In the genomic region with DNA sequence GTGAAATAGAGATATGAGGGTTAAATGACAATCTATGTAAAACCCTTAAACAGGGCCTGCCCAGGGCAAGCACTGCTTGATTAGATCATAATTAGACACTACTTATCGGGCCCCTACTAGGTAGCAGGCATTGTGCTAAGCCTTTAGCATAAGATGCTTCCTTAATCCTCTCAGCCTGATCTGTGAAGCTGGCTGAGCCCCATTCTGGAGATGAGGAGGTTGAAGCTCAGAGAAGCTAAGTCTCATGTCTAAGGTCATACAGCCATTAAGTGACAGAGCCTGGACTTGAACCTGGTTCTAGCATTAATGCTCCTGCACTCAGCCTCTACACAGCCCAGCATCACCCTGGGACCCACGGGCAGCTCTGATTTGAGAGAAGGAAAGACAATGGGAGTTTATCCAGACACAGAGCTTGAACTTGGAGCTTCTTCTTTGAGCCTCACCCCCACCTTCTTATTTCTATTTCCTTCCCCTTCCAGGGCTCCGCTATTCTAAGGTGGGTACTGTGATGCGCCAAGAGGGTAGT, we compare ENCODE assay signal across 18 cellular contexts. TPM values are rescaled to one million over a fixed set of nuclear protein-coding genes. Genes with fewer than 3 reads are reported as not detected.
DNase-seq lines count a peak whose midpoint lies in the region; ATAC-seq and TF ChIP-seq lines count a peak whose summit lies in the region.
"Had no signal": no experiment of that assay in that cellular context is flagged by ENCODE, and none has a peak within 500 bp of the region (broad histone marks: within the 10 kb centered on the region; RNA-seq: fewer than 3 reads in every experiment).

No MANE protein-coding gene starts in this region.

- peak overlapping the region; percentile 62; the same call in 1 of the 2 replicates for H3K4me3 ChIP-seq in BE2C (ENCODE audit: low read depth, low read length)
- H3K4me3 ChIP-seq in HUES6 (ENCODE audit: low read depth, low read length) = peak overlapping the region; percentile 74
- H3K4me3 ChIP-seq: PC-9 had no signal

- H3K27me3 Mint-ChIP-seq in natural killer cell (ENCODE audit: low read depth in 2 of 2) = peaks cover 51 to 69% of the 10 kb centered on the region in 2 donors

- H3K9ac ChIP-seq in HUES6 (ENCODE audit: low read length) = peak overlapping the region; percentile 3

- H3K27me3 ChIP-seq in BE2C = peaks cover 18% of the 10 kb centered on the region
- peaks cover 52% of the 10 kb centered on the region for H3K27me3 ChIP-seq in HUES6 (ENCODE audit: control insufficient read depth, insufficient read depth, low read length)

- no peak overlapping the region for H3K27ac Mint-ChIP-seq in natural killer cell
- H3K27ac Mint-ChIP-seq: dendritic cell treated with granulocyte-macrophage colony-stimulating factor and Interleukin-4, amounts not matched to agents 40 ng/mL and 50 ng/mL, for 4 days; HFFc6 had no signal

- H3K27ac ChIP-seq in HUES6 (ENCODE audit: low read depth, low read length) = no peak overlapping the region
- peak overlapping the region; percentile 78 for H3K27ac ChIP-seq in cingulate gyrus (ENCODE audit: low read depth, low read length)
- H3K27ac ChIP-seq: PC-9, thoracic aorta had no signal

- TF ChIP-seq CTCF in BE2C (IDR thresholded peaks at IDR 0.05; ENCODE audit: low read depth, low read length) = no peak
- no peak for TF ChIP-seq CTCF in natural killer cell (IDR thresholded peaks at IDR 0.05)

- peaks cover 0 to 11% of the 10 kb centered on the region in 2 donors for H3K4me1 Mint-ChIP-seq in natural killer cell

- DNase-seq in BE2C (no peak), natural killer cell (no peak), hepatic stellate cell (ENCODE audit: low spot score) (no peak), NCI-H2227 treated with DMSO at 0.1 percent for 48 hours (lab: John Stamatoyannopoulos, UW) (no peak), NCI-H1417 treated with DMSO at 0.1 percent for 48 hours (lab: John Stamatoyannopoulos, UW) (no peak)
- DNase-seq: activated CD4-positive, CD25-positive, alpha-beta regulatory T cell treated with anti-CD3 and anti-CD28 coated beads, Interleukin-2, amount 50 U/mL, for 72 hours; DMS153; HFFc6; mesenchymal stem cell; NCI-H226; PC-9; stimulated activated CD4-positive, alpha-beta T cell treated with anti-CD3 and anti-CD28 coated beads, Interleukin-15, amount 100 ng/mL, for 24 hours had no signal

- H3K36me3 ChIP-seq in BE2C = no peaks in the 10 kb centered on the region
- H3K36me3 ChIP-seq in HUES6 (ENCODE audit: control insufficient read depth, insufficient read depth, low read length) = no peaks in the 10 kb centered on the region; the same call in 1 of the 2 replicates
- H3K36me3 ChIP-seq: thoracic aorta had no signal

- peak overlapping the region; percentile 25 for H3K4me3 Mint-ChIP-seq in natural killer cell
- H3K4me3 Mint-ChIP-seq: dendritic cell treated with granulocyte-macrophage colony-stimulating factor and Interleukin-4, amounts not matched to agents 40 ng/mL and 50 ng/mL, for 4 days; HFFc6 had no signal

- ATAC-seq in natural killer cell = no peak
- ATAC-seq in HG02840 (IDR thresholded peaks at IDR 0.05; ENCODE audit: low FRiP score, unreplicated experiment) = no peak

- H3K9me3 ChIP-seq in BE2C (no peaks in the 10 kb centered on the region), HUES6 (ENCODE audit: control insufficient read depth, insufficient read depth, low read depth, low read length) (no peaks in the 10 kb centered on the region)
- H3K9me3 ChIP-seq: thoracic aorta had no signal

- intact Hi-C loops in natural killer cell (cut with micrococcal nuclease) = no loop called here

- no peaks in the 10 kb centered on the region for H3K9me3 Mint-ChIP-seq in natural killer cell
- H3K9me3 Mint-ChIP-seq: dendritic cell treated with granulocyte-macrophage colony-stimulating factor and Interleukin-4, amounts not matched to agents 40 ng/mL and 50 ng/mL, for 4 days; HFFc6 had no signal

- H3K4me1 ChIP-seq in BE2C (peaks cover 2% of the 10 kb centered on the region; the same call in 1 of the 2 replicates), HUES6 (ENCODE audit: control insufficient read depth, insufficient read depth, low read length) (peaks cover 45% of the 10 kb centered on the region)

- no peaks in the 10 kb centered on the region for H3K36me3 Mint-ChIP-seq in natural killer cell

RNA-seq across cellular contexts. Expression of gene ZDHHC22, which starts 0.8 kb away (rescaled TPM):
- polyA plus RNA-seq in BE2C (2012; ENCODE audit: insufficient read depth, insufficient read length, low read depth) = 4.3 TPM
- not detected for total RNA-seq in natural killer cell
- total RNA-seq: HFFc6, PC-9, thoracic aorta had no signal

RNA-seq across cellular contexts. Expression of gene TMEM63C, which starts 39.2 kb away (rescaled TPM):
- polyA plus RNA-seq in BE2C (2012; ENCODE audit: insufficient read depth, insufficient read length, low read depth) = 7.2 TPM
- total RNA-seq in natural killer cell = 1 to 10 TPM; 1.5 to 5.1 (median 2.1) TPM
- total RNA-seq: pulmonary artery endothelial cell had no signal

RNA-seq across cellular contexts. Expression of gene CIPC, which starts 44.3 kb away (rescaled TPM):
- 28.9 TPM for polyA plus RNA-seq in BE2C (2012; ENCODE audit: insufficient read depth, insufficient read length, low read depth)
- total RNA-seq in natural killer cell = 10 to 100 TPM in 1 of 3 donors, 1 to 10 TPM in 2; 7.1 to 10.0 (median 9.9) TPM
